Comparison of ENCODE assay signal across 18 cellular contexts in genomic region chr14:103314496-103315277, GRCh38. TPM values are rescaled to one million over a fixed set of nuclear protein-coding genes. Genes with fewer than 3 reads are reported as not detected.
DNase-seq lines count a peak whose midpoint lies in the region; ATAC-seq and TF ChIP-seq lines count a peak whose summit lies in the region.
"Had no signal": no experiment of that assay in that cellular context is flagged by ENCODE, and none has a peak within 500 bp of the region (broad histone marks: within the 10 kb centered on the region; RNA-seq: fewer than 3 reads in every experiment).

No MANE protein-coding gene starts in this region.

- peaks cover 10% of the 10 kb centered on the region for H3K27me3 Mint-ChIP-seq in MCF 10A (ENCODE audit: insufficient read depth, unreplicated experiment)

- H3K36me3 ChIP-seq in breast epithelium (no peaks in the 10 kb centered on the region), mesenchymal stem cell (ENCODE audit: control insufficient read depth in 1 of 2, insufficient read depth in 2 of 2, low read depth in 1 of 2, low read length in 2 of 2) (no peaks in the 10 kb centered on the region), thyroid gland (no peaks in the 10 kb centered on the region)
- H3K36me3 ChIP-seq: neutrophil had no signal

- H2AFZ ChIP-seq in mesenchymal stem cell (ENCODE audit: low read depth, low read length), result peak overlapping the region; percentile 18

- H3K79me1 ChIP-seq in mesenchymal stem cell (replicated peaks; ENCODE audit: low read length, poor library complexity, severe bottlenecking), result no peaks in the 10 kb centered on the region

- no peak overlapping the region for H3K27ac Mint-ChIP-seq in MCF 10A (ENCODE audit: low read depth, unreplicated experiment)
- H3K27ac Mint-ChIP-seq: activated B cell treated with CpG ODN at 0.5 μM for 24 hours; CD4-positive, CD25-positive, alpha-beta regulatory T cell; stimulated activated naive CD8-positive, alpha-beta T cell treated with anti-CD3 and anti-CD28 coated beads, Interleukin-15, amount 100 ng/mL, for 72 hours had no signal

- H3K4me1 Mint-ChIP-seq in MCF 10A (ENCODE audit: insufficient read depth, unreplicated experiment), result no peaks in the 10 kb centered on the region
- H3K4me1 Mint-ChIP-seq: CD4-positive, CD25-positive, alpha-beta regulatory T cell; stimulated activated naive CD8-positive, alpha-beta T cell treated with anti-CD3 and anti-CD28 coated beads, Interleukin-15, amount 100 ng/mL, for 72 hours had no signal

- H4K91ac ChIP-seq in mesenchymal stem cell (ENCODE audit: low read length), result no peak overlapping the region

- CTCF ChIA-PET in MCF 10A (lab: Yijun Ruan, JAX), result interaction anchor here (0.6 to 1.2 kb wide), 2 partner anchors 22 to 1269 kb away, joined by 3 read pairs; no protein-coding TSS in a partner anchor

- H3K18ac ChIP-seq in mesenchymal stem cell (ENCODE audit: low read depth in 1 of 2, low read length in 2 of 2), result no peak overlapping the region

- intact Hi-C loops in breast epithelium (cut with DNase I; ENCODE audit: low total_unique reads) (no loop called here), MCF 10A (cut with micrococcal nuclease) (no loop called here), thyroid gland (cut with DNase I) (no loop called here)

- TF ChIP-seq CTCF in breast epithelium (IDR thresholded peaks at IDR 0.05) (no peak), MCF 10A (IDR thresholded peaks at IDR 0.05; ENCODE audit: unreplicated experiment) (no peak), thyroid gland (IDR thresholded peaks at IDR 0.05) (no peak)

- ATAC-seq in GM18517 (IDR thresholded peaks at IDR 0.05; ENCODE audit: unreplicated experiment), result no peak
- ATAC-seq in GM19463 (IDR thresholded peaks at IDR 0.05; ENCODE audit: unreplicated experiment), result no peak
- ATAC-seq: stimulated activated naive CD8-positive, alpha-beta T cell treated with anti-CD3 and anti-CD28 coated beads, Interleukin-15, amount 100 ng/mL, for 72 hours had no signal

- 80% methylated on average over 9 of the region's 13 CpGs for WGBS in mesenchymal stem cell
- 46 to 59% methylated on average over 13 of the region's 13 CpGs for WGBS in thyroid gland, 2 donors

- H3K27me3 ChIP-seq in breast epithelium, result no peaks in the 10 kb centered on the region
- H3K27me3 ChIP-seq in mesenchymal stem cell (ENCODE audit: control insufficient read depth in 1 of 2, insufficient read depth in 1 of 2, low read length in 2 of 2), result peaks cover 8 to 28% of the 10 kb centered on the region in 2 experiments
- H3K27me3 ChIP-seq in thyroid gland, result no peaks in the 10 kb centered on the region
- H3K27me3 ChIP-seq: neutrophil had no signal

- no peak for TF ChIP-seq POLR2A in breast epithelium (IDR thresholded peaks at IDR 0.05)
- TF ChIP-seq POLR2A in thyroid gland (IDR thresholded peaks at IDR 0.05), result no peak

- no peaks in the 10 kb centered on the region for H3K36me3 Mint-ChIP-seq in MCF 10A (ENCODE audit: insufficient read depth, unreplicated experiment)
- H3K36me3 Mint-ChIP-seq: CD4-positive, CD25-positive, alpha-beta regulatory T cell had no signal

- no peak overlapping the region for H3K9ac ChIP-seq in mesenchymal stem cell (ENCODE audit: low read length)

- no peak for DNase-seq in breast epithelium (ENCODE audit: low spot score in 2 of 2)
- DNase-seq in MCF 10A (ENCODE audit: unreplicated experiment), result no peak
- peak; percentile 32 for DNase-seq in astrocyte of the hippocampus (ENCODE audit: low read depth, low spot score)
- no peak for DNase-seq in mesenchymal stem cell
- peak; percentile 68 to 78 for DNase-seq in thyroid gland
- no peak for DNase-seq in NK-92 treated with Interleukin-12 subunit alpha and Interleukin-12 subunit beta, amount 100 ng/mL, for 24 hours (lab: John Stamatoyannopoulos, UW)
- DNase-seq: 8988T; activated B cell treated with CpG ODN at 0.5 μM for 24 hours; activated naive CD4-positive, alpha-beta T cell; CD4-positive, CD25-positive, alpha-beta regulatory T cell; NCI-H187 treated with DMSO at 0.1 percent for 48 hours; NCI-H510A; stimulated activated naive CD8-positive, alpha-beta T cell treated with anti-CD3 and anti-CD28 coated beads, Interleukin-15, amount 100 ng/mL, for 72 hours had no signal

- no peaks in the 10 kb centered on the region for H3K9me3 Mint-ChIP-seq in MCF 10A (ENCODE audit: unreplicated experiment)
- H3K9me3 Mint-ChIP-seq: activated B cell treated with CpG ODN at 0.5 μM for 24 hours; stimulated activated naive CD8-positive, alpha-beta T cell treated with anti-CD3 and anti-CD28 coated beads, Interleukin-15, amount 100 ng/mL, for 72 hours had no signal

- no peak overlapping the region for H2BK15ac ChIP-seq in mesenchymal stem cell (ENCODE audit: low read depth, poor library complexity, severe bottlenecking)

- H2BK120ac ChIP-seq in mesenchymal stem cell (ENCODE audit: low read depth, low read length), result no peak overlapping the region

- no peak overlapping the region for H2BK5ac ChIP-seq in mesenchymal stem cell (ENCODE audit: low read depth, low read length, poor library complexity, severe bottlenecking)

- no peak overlapping the region for H3K14ac ChIP-seq in mesenchymal stem cell (ENCODE audit: low read length in 2 of 2)

- H3K4me1 ChIP-seq in breast epithelium (no peaks in the 10 kb centered on the region), mesenchymal stem cell (ENCODE audit: control insufficient read depth, insufficient read depth, low read depth, low read length) (no peaks in the 10 kb centered on the region), thyroid gland (peaks cover 14 to 19% of the 10 kb centered on the region in 2 donors)

- H3K27ac ChIP-seq in breast epithelium, result peak overlapping the region; percentile 77 to 89
- no peak overlapping the region for H3K27ac ChIP-seq in mesenchymal stem cell (ENCODE audit: low read length, poor library complexity, severe bottlenecking)
- peak overlapping the region; percentile 32 to 78 (median 78) for H3K27ac ChIP-seq in thyroid gland
- H3K27ac ChIP-seq: neutrophil had no signal

- no peak overlapping the region for H3K4me3 ChIP-seq in breast epithelium
- H3K4me3 ChIP-seq in mesenchymal stem cell (ENCODE audit: insufficient read depth in 1 of 2, low read depth in 1 of 2, low read length in 2 of 2), result no peak overlapping the region
- H3K4me3 ChIP-seq in thyroid gland (replicated peaks in 1 of 3), result no peak overlapping the region
- H3K4me3 ChIP-seq: lung, smooth muscle cell had no signal

- no peak overlapping the region for H3K4me3 Mint-ChIP-seq in MCF 10A (ENCODE audit: unreplicated experiment)
- H3K4me3 Mint-ChIP-seq: activated B cell treated with CpG ODN at 0.5 μM for 24 hours; CD4-positive, CD25-positive, alpha-beta regulatory T cell; stimulated activated naive CD8-positive, alpha-beta T cell treated with anti-CD3 and anti-CD28 coated beads, Interleukin-15, amount 100 ng/mL, for 72 hours had no signal

- no peak overlapping the region for H2BK12ac ChIP-seq in mesenchymal stem cell (ENCODE audit: low read length in 2 of 2)

- no peak overlapping the region for H3K4me2 ChIP-seq in mesenchymal stem cell (ENCODE audit: low read length, poor library complexity, severe bottlenecking)
- H3K4me2 ChIP-seq: smooth muscle cell had no signal

- no peak overlapping the region for H4K8ac ChIP-seq in mesenchymal stem cell (ENCODE audit: low read length)

- H3K23ac ChIP-seq in mesenchymal stem cell (ENCODE audit: low read length in 2 of 2), result no peak overlapping the region

- H2AK5ac ChIP-seq in mesenchymal stem cell (ENCODE audit: low read length, severe bottlenecking), result no peak overlapping the region

- no peaks in the 10 kb centered on the region for H3K9me3 ChIP-seq in breast epithelium
- H3K9me3 ChIP-seq in mesenchymal stem cell (ENCODE audit: control insufficient read depth, low read length), result no peaks in the 10 kb centered on the region
- no peaks in the 10 kb centered on the region for H3K9me3 ChIP-seq in thyroid gland
- H3K9me3 ChIP-seq: neutrophil had no signal

- POLR2A ChIA-PET in MCF 10A (lab: Yijun Ruan, JAX), result no interaction called here

- BruUV-seq in MCF 10A (replicated peaks; lab: Mats Ljungman, UMichigan), result no TSS peak

- no peak overlapping the region for H3K4ac ChIP-seq in mesenchymal stem cell (ENCODE audit: low read depth in 1 of 2, low read length in 2 of 2)

RNA-seq across cellular contexts. Expression of gene EIF5, which starts 19.4 kb away (rescaled TPM):
- 100 to 1,000 TPM; 143 to 254 (median 150) TPM for total RNA-seq in breast epithelium
- total RNA-seq in MCF 10A (2022), result 149 and 327 TPM in 2 replicates
- 243 TPM for polyA plus RNA-seq in mesenchymal stem cell (2013, experiment 1 of 2)
- polyA plus RNA-seq in mesenchymal stem cell (2013, experiment 2 of 2), result 253 TPM
- 100 to 1,000 TPM; 257 to 428 (median 329) TPM for total RNA-seq in thyroid gland

Comparison
In these comparisons a context has a peak if more than half of its experiments do, and no peak if none do; other contexts are left out.
1. DNase-seq: peak in astrocyte of the hippocampus (single experiment) and thyroid gland (2 of 2); none in breast epithelium (0 of 2), MCF 10A (single experiment), mesenchymal stem cell (single experiment) and NK-92 treated with Interleukin-12 subunit alpha and Interleukin-12 subunit beta, amount 100 ng/mL, for 24 hours (single experiment).